ENCODE assay signal across 2 cellular contexts in genomic region chr1:20321573-20321972, GRCh38.
TF ChIP-seq lines count a peak whose summit lies in the region.

No MANE protein-coding gene starts in this region.

TF ChIP-seq in IMR-90, 13 proteins besides CTCF, POLR2A, EP300 and RAD21:
- TF ChIP-seq NFE2L2 (IDR thresholded peaks at IDR 0.05; ENCODE audit: low read depth, low read length), result no peak
- TF ChIP-seq MAZ (IDR thresholded peaks at IDR 0.05; ENCODE audit: borderline replicate concordance, low read depth, low read length), result no peak
- no peak for TF ChIP-seq MAFK (IDR thresholded peaks at IDR 0.05; ENCODE audit: low read depth, low read length)

TF ChIP-seq in H1, 55 proteins besides CTCF, POLR2A, EP300 and RAD21:
- TF ChIP-seq CHD1 (IDR thresholded peaks at IDR 0.05; ENCODE audit: low read depth, low read length), result no peak
- no peak for TF ChIP-seq RNF2 (IDR thresholded peaks at IDR 0.05; ENCODE audit: borderline replicate concordance, low read depth, low read length, missing control alignments, poor library complexity, severe bottlenecking)
- no peak for TF ChIP-seq SRF (IDR thresholded peaks at IDR 0.05; ENCODE audit: low read depth, low read length)
- TF ChIP-seq RXRA (IDR thresholded peaks at IDR 0.05; ENCODE audit: insufficient read depth, low read depth, low read length), result no peak
- TF ChIP-seq TAF1 (IDR thresholded peaks at IDR 0.05; ENCODE audit: low read depth, low read length), result no peak
- no peak for TF ChIP-seq SUZ12 (IDR thresholded peaks at IDR 0.05; ENCODE audit: low read length)
- no peak for TF ChIP-seq SIN3A (conservative IDR thresholded peaks at IDR 0.05 in 1 of 2, IDR thresholded peaks at IDR 0.05 in 1 of 2; ENCODE audit: low read depth in 1 of 2, low read length in 2 of 2)
- TF ChIP-seq SIRT6 (IDR thresholded peaks at IDR 0.05; ENCODE audit: low read length), result no peak
- TF ChIP-seq E2F6 (IDR thresholded peaks at IDR 0.05), result no peak
- TF ChIP-seq SP4 (IDR thresholded peaks at IDR 0.05; ENCODE audit: low read length), result no peak
